Comparison of ENCODE assay signal across 8 cellular contexts in the genomic region with DNA sequence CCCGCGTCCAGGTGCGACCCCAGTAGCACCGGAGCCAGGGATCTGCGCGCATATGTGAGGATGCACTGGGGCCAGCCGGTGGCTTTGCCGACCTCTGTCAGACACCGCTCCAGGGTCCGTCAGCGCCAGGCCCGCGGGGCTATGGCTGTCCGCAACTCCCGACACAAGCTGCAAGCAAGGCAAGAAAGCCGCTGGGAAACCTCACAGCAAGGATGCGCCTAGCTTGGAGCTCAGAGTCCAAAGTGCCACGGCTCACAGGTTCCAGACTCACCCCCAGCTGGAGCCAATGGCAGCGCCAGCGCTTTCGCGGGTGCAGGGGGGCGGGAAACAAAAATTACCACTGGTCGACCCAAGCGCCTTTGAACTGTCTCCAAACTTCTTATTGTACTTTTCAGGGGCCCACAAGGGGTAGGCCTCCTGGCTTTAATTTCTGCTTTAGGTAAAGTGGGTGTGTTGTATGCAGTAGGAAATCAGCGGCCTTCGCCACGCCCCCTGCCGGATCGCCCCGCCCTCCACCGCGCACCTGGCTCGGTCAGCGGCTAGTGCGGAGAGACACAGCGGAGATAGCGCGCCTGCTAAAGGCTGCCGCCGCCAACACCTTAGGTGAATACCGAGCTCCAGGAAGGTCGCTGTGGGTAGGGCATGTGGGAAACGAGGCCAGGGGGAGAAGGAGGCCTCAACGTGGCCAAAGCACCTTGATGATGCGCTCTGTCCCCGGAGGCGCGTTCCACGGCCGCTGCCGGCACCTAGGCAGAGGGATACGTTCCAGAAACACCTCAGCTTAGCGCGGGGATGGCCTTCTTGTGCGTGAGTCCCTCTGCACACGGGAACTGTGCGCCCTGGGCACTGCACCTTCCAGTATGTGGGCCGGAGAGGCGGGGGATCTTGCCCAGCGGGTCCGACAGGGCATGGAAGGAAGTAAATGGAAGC.
DNase-seq lines count a peak whose midpoint lies in the region; ATAC-seq and TF ChIP-seq lines count a peak whose summit lies in the region.

No MANE protein-coding gene starts in this region.

- H3K4me1 ChIP-seq in CD8-positive, alpha-beta T cell (ENCODE audit: insufficient read depth, low read length) = peaks cover 7% of the 10 kb centered on the region
- H3K4me1 ChIP-seq in HUES64 (ENCODE audit: insufficient read depth, low read length) (no peaks in the 10 kb centered on the region), right cardiac atrium (ENCODE audit: control insufficient read depth, insufficient read depth, low read length) (peaks cover 3% of the 10 kb centered on the region), tibial nerve (peaks cover 0 to 9% (median 0%) of the 10 kb centered on the region in 4 donors), adrenal gland (replicated peaks in 1 of 2) (no peaks in the 10 kb centered on the region)

- intact Hi-C loops in CD8-positive, alpha-beta T cell (cut with DNase I, micrococcal nuclease) = loop anchor here (1.0 to 10.0 kb wide), 6 partner anchors 59 to 329 kb away; a partner anchor contains a TSS
- intact Hi-C loops in right cardiac atrium (cut with DNase I) (no loop called here), adrenal gland (cut with DNase I) (no loop called here)

- H3K27me3 ChIP-seq in CD8-positive, alpha-beta T cell (ENCODE audit: insufficient read depth, low read length) = no peaks in the 10 kb centered on the region
- H3K27me3 ChIP-seq in HUES64 (ENCODE audit: insufficient read depth, low read length) (peaks cover 43% of the 10 kb centered on the region), right cardiac atrium (ENCODE audit: control insufficient read depth, insufficient read depth) (no peaks in the 10 kb centered on the region), tibial nerve (peaks cover 0 to 30% of the 10 kb centered on the region in 2 donors), adrenal gland (peaks cover 24% of the 10 kb centered on the region)

- no peak overlapping the region for H3K4me3 Mint-ChIP-seq in CD8-positive, alpha-beta T cell
- peak overlapping the region; percentile 82 for H3K4me3 Mint-ChIP-seq in activated T-cell treated with anti-CD3 and anti-CD28 coated beads, Interleukin-2, amount 50 U/mL, for 24 hours

- H3K9me3 ChIP-seq in CD8-positive, alpha-beta T cell (ENCODE audit: low read length) = no peaks in the 10 kb centered on the region
- no peaks in the 10 kb centered on the region for H3K9me3 ChIP-seq in HUES64 (ENCODE audit: insufficient read depth, low read depth, low read length)
- no peaks in the 10 kb centered on the region for H3K9me3 ChIP-seq in right cardiac atrium (ENCODE audit: control insufficient read depth, low read length)
- no peaks in the 10 kb centered on the region for H3K9me3 ChIP-seq in tibial nerve
- H3K9me3 ChIP-seq in adrenal gland (replicated peaks in 1 of 3) = no peaks in the 10 kb centered on the region

- peak overlapping the region; percentile 84 for H3K4me3 ChIP-seq in CD8-positive, alpha-beta T cell (ENCODE audit: low read depth, low read length)
- H3K4me3 ChIP-seq in HUES64 (ENCODE audit: low read length) = peak overlapping the region; percentile 53
- H3K4me3 ChIP-seq in right cardiac atrium (ENCODE audit: low read length) = peak overlapping the region; percentile 33
- H3K4me3 ChIP-seq in tibial nerve = peak overlapping the region in 2 of 4 donors; percentile 8 to 10
- H3K4me3 ChIP-seq in adrenal gland = no peak overlapping the region

- peak; percentile 60 to 88 (median 77) for DNase-seq in CD8-positive, alpha-beta T cell
- peak; percentile 86 for DNase-seq in activated T-cell treated with anti-CD3 and anti-CD28 coated beads, Interleukin-2, amount 50 U/mL, for 24 hours
- DNase-seq in right cardiac atrium (peak in 2 of 3 donors; percentile 58 to 62), DMS153 treated with DMSO at 0.1 percent for 48 hours (lab: John Stamatoyannopoulos, UW; ENCODE audit: unreplicated experiment) (no peak), tibial nerve (ENCODE audit: low spot score in 2 of 2) (no peak), adrenal gland (no peak)
- DNase-seq in stimulated activated CD4-positive, alpha-beta T cell treated with anti-CD3 and anti-CD28 coated beads, TNF-alpha, amount 100 ng/mL, for 24 hours (ENCODE audit: low read depth in 3 of 3) = peak; percentile 54 to 79 (median 59)

- no peaks in the 10 kb centered on the region for H3K36me3 ChIP-seq in CD8-positive, alpha-beta T cell (ENCODE audit: insufficient read depth, low read length)
- H3K36me3 ChIP-seq in HUES64 (ENCODE audit: insufficient read depth, low read length) (no peaks in the 10 kb centered on the region), tibial nerve (no peaks in the 10 kb centered on the region), adrenal gland (replicated peaks in 1 of 2) (no peaks in the 10 kb centered on the region)

- peak overlapping the region; percentile 78 for H3K27ac Mint-ChIP-seq in CD8-positive, alpha-beta T cell
- H3K27ac Mint-ChIP-seq in activated T-cell treated with anti-CD3 and anti-CD28 coated beads, Interleukin-2, amount 50 U/mL, for 24 hours = no peak overlapping the region

- peaks cover 33% of the 10 kb centered on the region for H3K4me1 Mint-ChIP-seq in CD8-positive, alpha-beta T cell (ENCODE audit: low read depth)
- peaks cover 34% of the 10 kb centered on the region for H3K4me1 Mint-ChIP-seq in activated T-cell treated with anti-CD3 and anti-CD28 coated beads, Interleukin-2, amount 50 U/mL, for 24 hours (ENCODE audit: low read depth)

- CTCF ChIA-PET in CD8-positive, alpha-beta T cell (lab: Charles Lee) = interaction anchor here (0.8 to 1.3 kb wide), 3 partner anchors 44 to 213 kb away, joined by 3 to 4 read pairs (median 3); no protein-coding TSS in a partner anchor

- ATAC-seq in CD8-positive, alpha-beta T cell = peak; percentile 96
- ATAC-seq in right cardiac atrium = peak; percentile 32 to 33

- WGBS in HUES64 = 71% methylated on average over 61 of the region's 62 CpGs
- WGBS in right cardiac atrium = 22% methylated on average over 62 of the region's 62 CpGs
- WGBS in tibial nerve, 2 donors = 30 to 34% methylated on average over 52 to 61 of the region's 62 CpGs
- 14 to 39% (median 26%) methylated on average over 35 to 62 of the region's 62 CpGs for WGBS in adrenal gland, 4 donors

- H3K36me3 Mint-ChIP-seq in CD8-positive, alpha-beta T cell = peaks cover 3% of the 10 kb centered on the region
- H3K36me3 Mint-ChIP-seq in activated T-cell treated with anti-CD3 and anti-CD28 coated beads, Interleukin-2, amount 50 U/mL, for 24 hours (ENCODE audit: low read depth) = no peaks in the 10 kb centered on the region

- no peak overlapping the region for H3K9ac ChIP-seq in HUES64 (ENCODE audit: low read depth, low read length)

- POLR2A ChIA-PET in CD8-positive, alpha-beta T cell (lab: Charles Lee) = interaction anchor here (1.1 to 1.9 kb wide), 2 partner anchors 61 to 85 kb away, joined by 4 to 6 read pairs; a partner anchor contains a TSS

- TF ChIP-seq POLR2A in tibial nerve (IDR thresholded peaks at IDR 0.05) (no peak), adrenal gland (IDR thresholded peaks at IDR 0.05) (no peak)

- peak overlapping the region; percentile 35 for H3K27ac ChIP-seq in CD8-positive, alpha-beta T cell (ENCODE audit: low read depth, low read length)
- H3K27ac ChIP-seq in HUES64 (ENCODE audit: low read depth, low read length) (no peak overlapping the region), right cardiac atrium (ENCODE audit: low read length) (no peak overlapping the region), tibial nerve (no peak overlapping the region), adrenal gland (no peak overlapping the region)

- no peaks in the 10 kb centered on the region for H3K9me3 Mint-ChIP-seq in CD8-positive, alpha-beta T cell
- no peaks in the 10 kb centered on the region for H3K9me3 Mint-ChIP-seq in activated T-cell treated with anti-CD3 and anti-CD28 coated beads, Interleukin-2, amount 50 U/mL, for 24 hours

- no peak for TF ChIP-seq CTCF in CD8-positive, alpha-beta T cell (IDR thresholded peaks at IDR 0.05)
- no peak for TF ChIP-seq CTCF in tibial nerve (IDR thresholded peaks at IDR 0.05)
- no peak for TF ChIP-seq CTCF in adrenal gland (IDR thresholded peaks at IDR 0.05)

- H3K27me3 Mint-ChIP-seq in CD8-positive, alpha-beta T cell (ENCODE audit: low read depth) = peaks cover 6% of the 10 kb centered on the region
- H3K27me3 Mint-ChIP-seq in activated T-cell treated with anti-CD3 and anti-CD28 coated beads, Interleukin-2, amount 50 U/mL, for 24 hours = no peaks in the 10 kb centered on the region

- TF ChIP-seq EP300 in tibial nerve (IDR thresholded peaks at IDR 0.05) = no peak

Comparison
In these comparisons a context has a peak if more than half of its experiments do, and no peak if none do; other contexts are left out.
1. DNase-seq: peak in CD8-positive, alpha-beta T cell (7 of 7), activated T-cell treated with anti-CD3 and anti-CD28 coated beads, Interleukin-2, amount 50 U/mL, for 24 hours (single experiment), right cardiac atrium (2 of 3) and stimulated activated CD4-positive, alpha-beta T cell treated with anti-CD3 and anti-CD28 coated beads, TNF-alpha, amount 100 ng/mL, for 24 hours (3 of 3); none in DMS153 treated with DMSO at 0.1 percent for 48 hours (single experiment), tibial nerve (0 of 2) and adrenal gland (0 of 7).
2. H3K4me3 ChIP-seq: peak in CD8-positive, alpha-beta T cell (single experiment), HUES64 (single experiment) and right cardiac atrium (single experiment); none in adrenal gland (0 of 4).
3. intact Hi-C loops: an anchor here in CD8-positive, alpha-beta T cell (1.0 to 10.0 kb wide); none called in right cardiac atrium and adrenal gland.